6 cellular contexts compared by ENCODE assay signal in genomic region chr2:208773074-208773473, GRCh38.
DNase-seq lines count a peak whose midpoint lies in the region; FAIRE-seq and TF ChIP-seq lines count a peak whose summit lies in the region.
"Not testable (repeated sequence)": the region's sequence is repeated elsewhere in the genome, so short reads cannot be mapped to it uniquely, and the experiment has no call there.

No MANE protein-coding gene starts in this region.

- not testable (repeated sequence) for H3K9ac ChIP-seq in kidney (ENCODE audit: low read length in 2 of 2)

- not testable (repeated sequence) for H3K27ac ChIP-seq in kidney (ENCODE audit: low read depth in 2 of 2, low read length in 2 of 2); small intestine (ENCODE audit: low read depth in 1 of 2, low read length in 1 of 2)

- 83 to 90% (median 87%) methylated on average over 2 of the region's 2 CpGs for WGBS in small intestine, 3 donors

- not testable (repeated sequence) for H3K4me3 ChIP-seq in kidney (ENCODE audit: low read length in 2 of 2); small intestine (ENCODE audit: low read depth in 1 of 2, low read length in 2 of 2)

- H3K36me3 ChIP-seq in kidney (ENCODE audit: control insufficient read depth in 1 of 2, insufficient read depth in 2 of 2, low read length in 2 of 2); small intestine (ENCODE audit: control insufficient read depth in 2 of 2, insufficient read depth in 2 of 2, low read length in 2 of 2): not testable (repeated sequence)

- not testable (repeated sequence) for H3K9me3 ChIP-seq in kidney (ENCODE audit: control insufficient read depth in 1 of 2, low read length in 2 of 2); small intestine (ENCODE audit: control insufficient read depth, low read depth)

- FAIRE-seq in G401.6 (lab: Jason Lieb, UNC) (peak; percentile 100), TTC549 (lab: Jason Lieb, UNC) (peak; percentile 100), colon (lab: Jason Lieb, UNC) (peak; percentile 99), frontal cortex (lab: Jason Lieb, UNC) (peak; percentile 98), kidney (lab: Jason Lieb, UNC) (peak; percentile 99), small intestine (lab: Jason Lieb, UNC) (peak; percentile 99)

- intact Hi-C loops in kidney (cut with DNase I), result not testable (repeated sequence)

- not testable (repeated sequence) for DNase-seq in frontal cortex (ENCODE audit: low spot score in 2 of 2); kidney; small intestine

- not testable (repeated sequence) for H3K27me3 ChIP-seq in small intestine (ENCODE audit: control insufficient read depth in 2 of 2, insufficient read depth in 2 of 2, low read length in 2 of 2)

- not testable (repeated sequence) for TF ChIP-seq CTCF in kidney (IDR thresholded peaks at IDR 0.05; ENCODE audit: borderline replicate concordance, extremely low read depth, insufficient read depth)

- H3K4me1 ChIP-seq in kidney (ENCODE audit: control insufficient read depth in 1 of 2, insufficient read depth in 1 of 2, low read depth in 1 of 2, low read length in 2 of 2); small intestine (ENCODE audit: control insufficient read depth in 2 of 2, insufficient read depth in 1 of 2, low read depth in 1 of 2, low read length in 1 of 2): not testable (repeated sequence)
